ENCODE assay signal across 16 cellular contexts in the genomic region with DNA sequence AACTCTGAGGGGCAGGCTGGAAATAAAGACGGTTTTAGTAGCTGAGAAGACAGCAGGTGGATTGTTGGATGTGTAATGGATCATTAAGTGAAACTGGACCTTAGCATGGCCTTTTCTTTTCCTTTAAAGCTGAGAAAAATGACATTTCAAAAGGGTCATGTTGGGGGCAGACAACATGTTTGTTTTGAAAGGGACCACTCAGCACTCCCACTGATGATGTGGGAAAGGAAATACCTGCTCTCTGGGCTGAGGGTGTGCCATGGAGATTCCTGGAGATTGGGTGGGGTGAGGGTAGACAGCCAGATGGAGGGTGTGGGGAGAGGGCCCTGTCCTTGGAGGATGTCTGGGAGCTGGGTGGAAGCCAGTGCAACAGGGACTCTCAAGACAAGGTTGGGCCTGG.
"Had no signal": no experiment of that assay in that cellular context is flagged by ENCODE, and none has a peak within 500 bp of the region (broad histone marks: within the 10 kb centered on the region; RNA-seq: fewer than 3 reads in every experiment).

No MANE protein-coding gene starts in this region.

- H3K36me3 Mint-ChIP-seq: activated naive CD4-positive, alpha-beta T cell treated with anti-CD3 and anti-CD28 coated beads, Interleukin-2, amount 10 ng/mL, durations not matched to agents 7 days and 5 days had no signal

- H3K4me1 ChIP-seq: colonic mucosa, pancreas had no signal

- DNase-seq: activated CD4-positive, alpha-beta T cell treated with anti-CD3 and anti-CD28 coated beads, Interleukin-2, amount 50 U/mL, for 48 hours; activated CD4-positive, CD25-positive, alpha-beta regulatory T cell treated with anti-CD3 and anti-CD28 coated beads, Interleukin-2, amount 50 U/mL, for 72 hours; activated naive CD4-positive, alpha-beta T cell treated with anti-CD3 and anti-CD28 coated beads, Interleukin-2, amount 10 ng/mL, durations not matched to agents 7 days and 5 days; activated T-cell treated with anti-CD3 and anti-CD28 coated beads, Interleukin-2, amount 50 U/mL, for 24 hours; colonic mucosa; effector CD4-positive, alpha-beta T cell; foreskin melanocyte; kidney glomerular epithelial cell; pancreas; stimulated activated CD4-positive, alpha-beta T cell treated with anti-CD3 and anti-CD28 coated beads, Interleukin-2, amount 100 ng/mL, for 48 hours; stimulated activated naive CD4-positive, alpha-beta T cell; substantia nigra; T-cell; T1000; transverse colon had no signal

- H3K36me3 ChIP-seq: colonic mucosa, pancreas, transverse colon had no signal

- ATAC-seq: T-cell had no signal

- H3K4me1 Mint-ChIP-seq: activated naive CD4-positive, alpha-beta T cell treated with anti-CD3 and anti-CD28 coated beads, Interleukin-2, amount 10 ng/mL, durations not matched to agents 7 days and 5 days; T-cell had no signal

- H3K27ac ChIP-seq: colonic mucosa, pancreas, SK-N-MC, transverse colon had no signal

- H3K4me3 Mint-ChIP-seq: activated naive CD4-positive, alpha-beta T cell treated with anti-CD3 and anti-CD28 coated beads, Interleukin-2, amount 10 ng/mL, durations not matched to agents 7 days and 5 days; activated T-cell treated with anti-CD3 and anti-CD28 coated beads, Interleukin-2, amount 50 U/mL, for 24 hours; T-cell had no signal

- H3K27ac Mint-ChIP-seq: activated naive CD4-positive, alpha-beta T cell treated with anti-CD3 and anti-CD28 coated beads, Interleukin-2, amount 10 ng/mL, durations not matched to agents 7 days and 5 days; activated T-cell treated with anti-CD3 and anti-CD28 coated beads, Interleukin-2, amount 50 U/mL, for 24 hours; T-cell had no signal

- H3K27me3 ChIP-seq: colonic mucosa, pancreas, transverse colon had no signal

- H3K9me3 ChIP-seq: colonic mucosa, transverse colon had no signal

- H3K4me3 ChIP-seq: colonic mucosa, pancreas, SK-N-MC, transverse colon had no signal
